9 cellular contexts compared by ENCODE assay signal in the genomic region with DNA sequence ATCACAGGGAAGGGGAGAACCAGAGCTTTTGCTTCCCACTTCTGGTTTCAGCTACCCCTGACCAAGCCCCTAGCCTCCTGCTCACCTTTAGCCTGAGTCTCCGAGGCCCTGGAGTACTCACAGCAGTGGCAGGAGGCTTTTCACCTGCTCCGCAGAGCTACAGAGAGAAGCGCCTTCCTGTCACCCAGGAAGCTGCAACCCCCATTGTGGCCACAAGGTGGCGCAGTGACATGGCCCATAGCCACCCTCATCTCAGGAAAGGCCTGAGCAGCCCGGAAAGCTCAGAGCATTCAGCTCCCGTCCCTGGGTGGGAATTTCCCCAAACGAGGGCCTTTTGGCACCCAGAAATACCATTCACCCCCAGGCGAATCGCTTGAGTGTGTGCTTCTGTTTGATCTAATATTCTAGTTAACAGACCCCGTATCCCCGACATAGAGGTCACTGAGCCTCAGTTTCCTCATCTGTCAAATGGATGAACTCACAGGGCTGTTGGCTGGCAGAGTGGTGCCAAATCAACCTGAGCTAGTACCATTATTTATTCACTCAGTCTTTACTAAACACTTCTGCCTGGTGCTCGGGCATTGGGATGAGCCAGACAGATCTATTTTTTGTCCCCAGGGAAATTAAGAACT. TPM values are rescaled to one million over a fixed set of nuclear protein-coding genes. Genes with fewer than 3 reads are reported as not detected.
A peak's percentile ranks its signal among the peaks of the same experiment; 100 is the strongest.
DNase-seq lines count a peak whose midpoint lies in the region; ATAC-seq and TF ChIP-seq lines count a peak whose summit lies in the region.
"Had no signal": no experiment of that assay in that cellular context is flagged by ENCODE, and none has a peak within 500 bp of the region (broad histone marks: within the 10 kb centered on the region; RNA-seq: fewer than 3 reads in every experiment).

No MANE protein-coding gene starts in this region.

- H3K27me3 ChIP-seq in lower lobe of right lung (ENCODE audit: low read depth): no peaks in the 10 kb centered on the region

- H3K4me1 ChIP-seq in lower lobe of right lung: peaks cover 21% of the 10 kb centered on the region

- intact Hi-C loops in lower lobe of right lung (cut with DNase I): loop anchor here (10.0 kb wide), 1 partner anchor 69 kb away; no protein-coding TSS in a partner anchor

- H3K36me3 ChIP-seq in lower lobe of right lung: peaks cover 47% of the 10 kb centered on the region

- no peaks in the 10 kb centered on the region for H3K9me3 ChIP-seq in lower lobe of right lung

- peak overlapping the region; percentile 39 for H3K27ac ChIP-seq in lower lobe of right lung

- TF ChIP-seq CTCF in GM12872 (IDR thresholded peaks at IDR 0.05; ENCODE audit: insufficient read depth, low read depth, low read length) (peak; percentile 98), lower lobe of right lung (IDR thresholded peaks at IDR 0.05) (peak; percentile 100)

- DNase-seq in NCI-H510A treated with DMSO at 0.1 percent for 48 hours (lab: John Stamatoyannopoulos, UW) (peak; percentile 91), dermis blood vessel endothelial cell (peak; percentile 63), lower lobe of right lung (peak; percentile 89)
- DNase-seq in activated CD4-positive, alpha-beta T cell treated with anti-CD3 and anti-CD28 coated beads, Interleukin-2, amount 50 U/mL, for 24 hours (ENCODE audit: low read depth in 1 of 2, low spot score in 1 of 2): peak; percentile 82 to 89
- peak; percentile 50 for DNase-seq in stimulated activated CD8-positive, alpha-beta memory T cell treated with anti-CD3 and anti-CD28 coated beads, Interleukin-12 subunit alpha, Interleukin-12 subunit beta, amount 100 ng/mL, for 24 hours (ENCODE audit: extremely low read depth)

- ATAC-seq in HG03135 (IDR thresholded peaks at IDR 0.05; ENCODE audit: unreplicated experiment): peak; percentile 70
- ATAC-seq in lower lobe of right lung: peak; percentile 89 to 94
- no peak for ATAC-seq in HG03565 (IDR thresholded peaks at IDR 0.05; ENCODE audit: unreplicated experiment)

- H3K4me3 ChIP-seq in lower lobe of right lung: no peak overlapping the region

RNA-seq across cellular contexts. Expression of a gene that starts 25.3 kb away (rescaled TPM):
- total RNA-seq in dermis blood vessel endothelial cell (not detected in 2 replicates), lower lobe of right lung (not detected)
- total RNA-seq: pulmonary artery endothelial cell had no signal

RNA-seq across cellular contexts. Expression of a gene that starts 39.3 kb away (rescaled TPM):
- total RNA-seq in dermis blood vessel endothelial cell (3.2 and 10.2 TPM in 2 replicates), lower lobe of right lung (30.7 TPM)
